Comparison of ENCODE assay signal across 1 cellular context in genomic region chr20:35276408-35276807, GRCh38.
TF ChIP-seq lines count a peak whose summit lies in the region.

No MANE protein-coding gene starts in this region.

TF ChIP-seq in neural cell, 6 proteins besides CTCF, POLR2A, EP300 and RAD21 (continued from another document):
- TF ChIP-seq EZH2 (IDR thresholded peaks at IDR 0.05; ENCODE audit: borderline replicate concordance, insufficient read depth, low read length, poor library complexity, severe bottlenecking) = no peak
